Comparison of ENCODE assay signal across 12 cellular contexts in genomic region chr7:120995659-120996058, GRCh38. TPM values are rescaled to one million over a fixed set of nuclear protein-coding genes. Genes with fewer than 3 reads are reported as not detected.
DNase-seq lines count a peak whose midpoint lies in the region; ATAC-seq and TF ChIP-seq lines count a peak whose summit lies in the region.
"Had no signal": no experiment of that assay in that cellular context is flagged by ENCODE, and none has a peak within 500 bp of the region (broad histone marks: within the 10 kb centered on the region; RNA-seq: fewer than 3 reads in every experiment).

No MANE protein-coding gene starts in this region.

- no peak for DNase-seq in CD14-positive monocyte (ENCODE audit: low spot score)
- DNase-seq in SKM-1 (lab: John Stamatoyannopoulos, UW; ENCODE audit: unreplicated experiment) = peak; percentile 45
- DNase-seq in pons (ENCODE audit: low spot score) = peak; percentile 42
- DNase-seq in activated effector memory CD4-positive, alpha-beta T cell treated with anti-CD3 and anti-CD28 coated beads, Interleukin-2, amount 50 U/mL, for 16 hours = no peak
- DNase-seq in NOMO-1 treated with dmso at 0.1 percent for 144 hours (lab: John Stamatoyannopoulos, UW; ENCODE audit: unreplicated experiment) = no peak
- DNase-seq: activated CD4-positive, alpha-beta T cell treated with anti-CD3 and anti-CD28 coated beads, Interleukin-2, amount 10 ng/mL, durations not matched to agents 24 days and 14 days; NCI-H1694; NCI-H2227 treated with DMSO at 0.1 percent for 48 hours had no signal

- H3K4me3 Mint-ChIP-seq in CD14-positive monocyte = peak overlapping the region in 1 of 2 donors; percentile 73
- H3K4me3 Mint-ChIP-seq: activated CD4-positive, alpha-beta T cell treated with anti-CD3 and anti-CD28 coated beads, Interleukin-2, amount 10 ng/mL, durations not matched to agents 24 days and 14 days; neural crest cell had no signal

- TF ChIP-seq CTCF in CD14-positive monocyte (IDR thresholded peaks at IDR 0.05) (no peak), KMS-11 (conservative IDR thresholded peaks at IDR 0.05; ENCODE audit: low read depth, low read length) (no peak)

- no peak overlapping the region for H3K9ac ChIP-seq in KMS-11

- H3K4me1 ChIP-seq in KMS-11 (ENCODE audit: low read depth, poor library complexity, severe bottlenecking) = peaks cover 95% of the 10 kb centered on the region

- peaks cover 3 to 4% of the 10 kb centered on the region in 2 donors for H3K36me3 Mint-ChIP-seq in CD14-positive monocyte

- H3K4me1 Mint-ChIP-seq in CD14-positive monocyte = peaks cover 86% of the 10 kb centered on the region
- H3K4me1 Mint-ChIP-seq: neural crest cell had no signal

- no peaks in the 10 kb centered on the region for H3K27me3 ChIP-seq in KMS-11 (ENCODE audit: insufficient read depth, low read depth)

- no peak overlapping the region for H2AFZ ChIP-seq in KMS-11 (ENCODE audit: low read depth)

- intact Hi-C loops in CD14-positive monocyte (cut with micrococcal nuclease) = no loop called here

- H3K27ac Mint-ChIP-seq in CD14-positive monocyte = peak overlapping the region; percentile 82 to 96 (median 91)
- H3K27ac Mint-ChIP-seq: activated CD4-positive, alpha-beta T cell treated with anti-CD3 and anti-CD28 coated beads, Interleukin-2, amount 10 ng/mL, durations not matched to agents 24 days and 14 days had no signal

- H3K79me2 ChIP-seq in KMS-11 (ENCODE audit: insufficient read depth, low read depth) = no peaks in the 10 kb centered on the region

- H3K27ac ChIP-seq in KMS-11 = 0 out of 2 replicates have a peak overlapping the region, but pooled peaks have one; percentile 41

- peaks cover 1 to 5% (median 5%) of the 10 kb centered on the region in 3 donors for H3K27me3 Mint-ChIP-seq in CD14-positive monocyte (ENCODE audit: low read depth in 3 of 3)

- no peaks in the 10 kb centered on the region for H4K20me1 ChIP-seq in KMS-11 (ENCODE audit: insufficient read depth)

- no peaks in the 10 kb centered on the region for H3K36me3 ChIP-seq in KMS-11 (ENCODE audit: insufficient read depth)

- no peak for ATAC-seq in HG03354 (IDR thresholded peaks at IDR 0.05; ENCODE audit: poor library complexity, severe bottlenecking, unreplicated experiment)
- ATAC-seq in HG03039 (IDR thresholded peaks at IDR 0.05; ENCODE audit: unreplicated experiment) = no peak

- H3K4me3 ChIP-seq in KMS-11 (IDR thresholded peaks at IDR 0.05; ENCODE audit: insufficient read depth, low read depth, low read length) = no peak overlapping the region

- H3K4me2 ChIP-seq in KMS-11 = peak overlapping the region; percentile 53; the same call in 1 of the 2 replicates

- H3K9me3 Mint-ChIP-seq in CD14-positive monocyte = peaks cover 0 to 4% (median 0%) of the 10 kb centered on the region in 7 donors
- H3K9me3 Mint-ChIP-seq: activated CD4-positive, alpha-beta T cell treated with anti-CD3 and anti-CD28 coated beads, Interleukin-2, amount 10 ng/mL, durations not matched to agents 24 days and 14 days; neural crest cell had no signal

RNA-seq across cellular contexts. Expression of gene CPED1, which starts 7.1 kb away (rescaled TPM):
- polyA plus RNA-seq in CD14-positive monocyte = 10 to 100 TPM; 20.4 to 30.0 TPM

RNA-seq across cellular contexts. Expression of gene ING3, which starts 45.1 kb away (rescaled TPM):
- 10 to 100 TPM; 25.9 to 26.9 TPM for polyA plus RNA-seq in CD14-positive monocyte

Comparison
In these comparisons a context has a peak if more than half of its experiments do, and no peak if none do; other contexts are left out.
1. DNase-seq: peak in SKM-1 (single experiment) and pons (single experiment); none in CD14-positive monocyte (single experiment), activated effector memory CD4-positive, alpha-beta T cell treated with anti-CD3 and anti-CD28 coated beads, Interleukin-2, amount 50 U/mL, for 16 hours (single experiment) and NOMO-1 treated with dmso at 0.1 percent for 144 hours (single experiment).